Comparison of ENCODE assay signal across 11 cellular contexts in genomic region chr6:31464252-31465184, GRCh38. TPM values are rescaled to one million over a fixed set of nuclear protein-coding genes. Genes with fewer than 3 reads are reported as not detected.
DNase-seq lines count a peak whose midpoint lies in the region; ATAC-seq and TF ChIP-seq lines count a peak whose summit lies in the region.
"Had no signal": no experiment of that assay in that cellular context is flagged by ENCODE, and none has a peak within 500 bp of the region (broad histone marks: within the 10 kb centered on the region; RNA-seq: fewer than 3 reads in every experiment).

No MANE protein-coding gene starts in this region.

- H3K27ac ChIP-seq in CD4-positive, CD25-positive, alpha-beta regulatory T cell (ENCODE audit: insufficient read depth, low read length, poor library complexity, severe bottlenecking), result peak overlapping the region; percentile 94
- no peak overlapping the region for H3K27ac ChIP-seq in ovary

- H3K4me1 ChIP-seq in CD4-positive, CD25-positive, alpha-beta regulatory T cell (ENCODE audit: control insufficient read depth, insufficient read depth, low read length, poor library complexity, severe bottlenecking), result peaks cover 74% of the 10 kb centered on the region
- no peaks in the 10 kb centered on the region for H3K4me1 ChIP-seq in ovary (ENCODE audit: insufficient read depth)

- no peak for ATAC-seq in CD4-positive, CD25-positive, alpha-beta regulatory T cell (ENCODE audit: low read depth in 2 of 2)

- H3K27me3 Mint-ChIP-seq in CD4-positive, CD25-positive, alpha-beta regulatory T cell, result no peaks in the 10 kb centered on the region
- H3K27me3 Mint-ChIP-seq in IgD-negative memory B cell (no peaks in the 10 kb centered on the region), chondrocyte (ENCODE audit: low read depth) (peaks cover 8% of the 10 kb centered on the region)
- H3K27me3 Mint-ChIP-seq in dendritic cell treated with granulocyte-macrophage colony-stimulating factor and Interleukin-4, amounts not matched to agents 40 ng/mL and 50 ng/mL, for 4 days, result no peaks in the 10 kb centered on the region

- TF ChIP-seq POLR2A in ovary (IDR thresholded peaks at IDR 0.05), result no peak

- peak overlapping the region; percentile 98 to 100 (median 99) for H3K27ac Mint-ChIP-seq in CD4-positive, CD25-positive, alpha-beta regulatory T cell
- H3K27ac Mint-ChIP-seq in IgD-negative memory B cell (peak overlapping the region; percentile 98 to 100 (median 99)), chondrocyte (ENCODE audit: unreplicated experiment) (no peak overlapping the region)
- no peak overlapping the region for H3K27ac Mint-ChIP-seq in dendritic cell treated with granulocyte-macrophage colony-stimulating factor and Interleukin-4, amounts not matched to agents 40 ng/mL and 50 ng/mL, for 4 days

- H3K4me1 Mint-ChIP-seq in CD4-positive, CD25-positive, alpha-beta regulatory T cell, result peaks cover 23 to 76% (median 54%) of the 10 kb centered on the region in 4 donors
- peaks cover 44 to 57% (median 49%) of the 10 kb centered on the region in 3 donors for H3K4me1 Mint-ChIP-seq in IgD-negative memory B cell
- peaks cover 76% of the 10 kb centered on the region for H3K4me1 Mint-ChIP-seq in dendritic cell treated with granulocyte-macrophage colony-stimulating factor and Interleukin-4, amounts not matched to agents 40 ng/mL and 50 ng/mL, for 4 days (ENCODE audit: low read depth)
- H3K4me1 Mint-ChIP-seq in chondrocyte (ENCODE audit: low read depth), result peaks cover 3% of the 10 kb centered on the region

- intact Hi-C loops in dendritic cell treated with granulocyte-macrophage colony-stimulating factor and Interleukin-4, amounts not matched to agents 40 ng/mL and 50 ng/mL, for 4 days (cut with micrococcal nuclease), result no loop called here
- intact Hi-C loops in ovary (cut with DNase I), result no loop called here

- TF ChIP-seq CTCF in ovary (IDR thresholded peaks at IDR 0.05) (no peak), chondrocyte (IDR thresholded peaks at IDR 0.05) (no peak)

- H3K9me3 Mint-ChIP-seq in CD4-positive, CD25-positive, alpha-beta regulatory T cell, result peaks cover 0 to 1% (median 0%) of the 10 kb centered on the region in 7 donors
- H3K9me3 Mint-ChIP-seq in IgD-negative memory B cell, result no peaks in the 10 kb centered on the region
- no peaks in the 10 kb centered on the region for H3K9me3 Mint-ChIP-seq in dendritic cell treated with granulocyte-macrophage colony-stimulating factor and Interleukin-4, amounts not matched to agents 40 ng/mL and 50 ng/mL, for 4 days
- H3K9me3 Mint-ChIP-seq in chondrocyte (ENCODE audit: low read depth), result no peaks in the 10 kb centered on the region

- no peak for TF ChIP-seq EP300 in ovary (IDR thresholded peaks at IDR 0.05)

- peak overlapping the region; percentile 99 for H3K4me3 ChIP-seq in CD4-positive, CD25-positive, alpha-beta regulatory T cell (ENCODE audit: low read depth, low read length)
- peak overlapping the region; percentile 13 for H3K4me3 ChIP-seq in ovary

- H3K36me3 ChIP-seq in CD4-positive, CD25-positive, alpha-beta regulatory T cell (ENCODE audit: control insufficient read depth, insufficient read depth, low read length), result peaks cover 21% of the 10 kb centered on the region
- no peaks in the 10 kb centered on the region for H3K36me3 ChIP-seq in ovary

- peaks cover 24% of the 10 kb centered on the region for H3K36me3 Mint-ChIP-seq in CD4-positive, CD25-positive, alpha-beta regulatory T cell
- H3K36me3 Mint-ChIP-seq in IgD-negative memory B cell (peaks cover 14% of the 10 kb centered on the region), chondrocyte (ENCODE audit: low read depth) (no peaks in the 10 kb centered on the region)
- H3K36me3 Mint-ChIP-seq in dendritic cell treated with granulocyte-macrophage colony-stimulating factor and Interleukin-4, amounts not matched to agents 40 ng/mL and 50 ng/mL, for 4 days (ENCODE audit: low read depth), result peaks cover 51% of the 10 kb centered on the region

- no peaks in the 10 kb centered on the region for H3K27me3 ChIP-seq in CD4-positive, CD25-positive, alpha-beta regulatory T cell (ENCODE audit: control insufficient read depth, insufficient read depth, low read length)
- H3K27me3 ChIP-seq in ovary, result no peaks in the 10 kb centered on the region

- 88 to 89% (median 89%) methylated on average over 7 of the region's 7 CpGs for WGBS in ovary, 3 donors

- H3K9me3 ChIP-seq in CD4-positive, CD25-positive, alpha-beta regulatory T cell (ENCODE audit: control insufficient read depth in 2 of 2, low read length in 2 of 2), result no peaks in the 10 kb centered on the region
- H3K9me3 ChIP-seq in ovary, result no peaks in the 10 kb centered on the region

- H3K4me3 Mint-ChIP-seq in CD4-positive, CD25-positive, alpha-beta regulatory T cell, result peak overlapping the region; percentile 100
- H3K4me3 Mint-ChIP-seq in IgD-negative memory B cell, result peak overlapping the region; percentile 99 to 100 (median 100)
- H3K4me3 Mint-ChIP-seq in dendritic cell treated with granulocyte-macrophage colony-stimulating factor and Interleukin-4, amounts not matched to agents 40 ng/mL and 50 ng/mL, for 4 days, result peak overlapping the region; percentile 99
- H3K4me3 Mint-ChIP-seq in chondrocyte (ENCODE audit: unreplicated experiment), result no peak overlapping the region

- DNase-seq in CD4-positive, CD25-positive, alpha-beta regulatory T cell, result no peak
- DNase-seq in ovary, result no peak
- no peak for DNase-seq in occipital lobe (lab: John Stamatoyannopoulos, UW)
- DNase-seq in chondrocyte (ENCODE audit: low spot score), result no peak
- no peak for DNase-seq in EL
- DNase-seq in SKM-1 (lab: John Stamatoyannopoulos, UW; ENCODE audit: unreplicated experiment), result no peak
- DNase-seq: Calu3, NCI-H1436 treated with DMSO at 0.1 percent for 48 hours, posterior cingulate gyrus had no signal

RNA-seq across cellular contexts. Expression of gene MICB, which starts 33.4 kb away (rescaled TPM):
- 22.0 TPM for total RNA-seq in CD4-positive, CD25-positive, alpha-beta regulatory T cell
- 10 to 100 TPM in 3 of 4 donors, 1 to 10 TPM in 1; 7.8 to 13.7 (median 12.3) TPM for polyA plus RNA-seq in CD4-positive, CD25-positive, alpha-beta regulatory T cell
- polyA plus RNA-seq in IgD-negative memory B cell (9.3 TPM), ovary (10 to 100 TPM in 1 of 2 donors, under 1 TPM in 1; 0.48 to 10.6 TPM)
- total RNA-seq in ovary (1 to 10 TPM in 4 of 7 donors, under 1 TPM in 3; 0.57 to 1.7 (median 1.3) TPM), occipital lobe (0.47 TPM), chondrocyte (7.8 to 9.4 TPM (median 9.0 TPM) in 3 replicates)

Comparison
In these comparisons a context has a peak if more than half of its experiments do, and no peak if none do; other contexts are left out.
1. H3K27ac Mint-ChIP-seq: peak in CD4-positive, CD25-positive, alpha-beta regulatory T cell (3 of 3) and IgD-negative memory B cell (3 of 3); none in dendritic cell treated with granulocyte-macrophage colony-stimulating factor and Interleukin-4, amounts not matched to agents 40 ng/mL and 50 ng/mL, for 4 days (single experiment) and chondrocyte (single experiment).